9 cellular contexts compared by ENCODE assay signal in the genomic region with DNA sequence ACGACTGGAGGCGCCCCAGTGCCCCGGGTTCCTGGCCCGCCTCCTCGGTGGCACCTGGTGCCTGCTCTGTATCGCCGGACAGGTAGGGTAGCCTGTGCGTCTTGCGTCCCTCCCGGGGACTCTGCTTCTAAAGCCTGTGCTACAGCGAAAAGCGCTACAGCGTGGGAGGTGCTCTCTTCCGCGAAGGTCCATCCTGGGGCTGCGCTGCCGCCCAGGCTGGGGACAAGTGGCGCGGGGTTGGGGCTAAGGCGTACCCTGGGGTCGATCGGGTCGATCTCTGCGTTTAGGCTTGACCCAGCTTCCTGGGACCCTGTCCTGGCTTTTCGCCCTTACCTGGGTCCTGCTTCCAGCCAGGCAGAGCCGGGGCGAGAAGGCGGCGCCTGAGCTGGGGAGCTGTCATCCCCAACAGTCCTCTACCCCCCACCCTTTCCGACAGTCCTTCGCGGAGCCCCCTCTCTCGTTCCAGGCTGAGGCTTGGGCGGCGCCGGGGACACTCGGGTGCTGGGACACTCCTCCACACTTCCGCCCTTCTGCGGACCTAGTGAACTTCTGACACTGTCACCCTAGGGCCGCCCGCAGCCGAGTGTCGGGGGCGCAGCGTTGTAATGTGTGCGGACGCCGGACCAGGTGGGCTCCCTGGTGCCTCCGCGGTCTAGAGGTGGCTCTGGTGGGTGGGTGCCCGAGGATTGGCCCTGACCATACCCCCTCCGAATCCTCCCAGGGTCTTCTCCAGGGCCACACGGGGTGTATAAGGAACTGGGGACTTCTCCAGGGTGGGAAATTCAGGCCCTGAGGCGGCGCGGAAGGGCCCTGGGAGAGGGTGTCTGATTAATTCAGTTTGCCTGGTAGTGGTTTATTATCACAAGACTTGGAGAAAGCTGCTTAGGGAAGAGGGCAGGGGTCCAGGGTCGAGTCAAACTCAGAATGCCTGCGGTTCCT.
A peak's percentile ranks its signal among the peaks of the same experiment; 100 is the strongest.
DNase-seq lines count a peak whose midpoint lies in the region; ATAC-seq and TF ChIP-seq lines count a peak whose summit lies in the region.
"Had no signal": no experiment of that assay in that cellular context is flagged by ENCODE, and none has a peak within 500 bp of the region (broad histone marks: within the 10 kb centered on the region; RNA-seq: fewer than 3 reads in every experiment).

No MANE protein-coding gene starts in this region.

- H3K27me3 ChIP-seq in esophagus muscularis mucosa (peaks cover 0 to 18% (median 0%) of the 10 kb centered on the region in 4 donors), testis (no peaks in the 10 kb centered on the region)

- no peak for ATAC-seq in HG03354 (IDR thresholded peaks at IDR 0.05; ENCODE audit: poor library complexity, severe bottlenecking, unreplicated experiment)
- ATAC-seq in GM21390 (IDR thresholded peaks at IDR 0.05; ENCODE audit: unreplicated experiment) = no peak

- H3K27ac Mint-ChIP-seq in mesothelial cell of epicardium = no peak overlapping the region

- H3K4me1 ChIP-seq in esophagus muscularis mucosa (peaks cover 5 to 32% (median 19%) of the 10 kb centered on the region in 4 donors), testis (peaks cover 10% of the 10 kb centered on the region)

- no peaks in the 10 kb centered on the region for H3K9me3 Mint-ChIP-seq in mesothelial cell of epicardium

- WGBS in esophagus muscularis mucosa = 11% methylated on average over 13 of the region's 58 CpGs
- 2 to 6% methylated on average over 36 to 47 of the region's 58 CpGs for WGBS in testis, 2 donors

- H3K27me3 Mint-ChIP-seq in mesothelial cell of epicardium (ENCODE audit: low read depth) = peaks cover 72% of the 10 kb centered on the region

- H3K36me3 ChIP-seq in esophagus muscularis mucosa (no peaks in the 10 kb centered on the region), testis (ENCODE audit: low read depth, missing control alignments) (no peaks in the 10 kb centered on the region)
- H3K36me3 ChIP-seq: brain microvascular endothelial cell had no signal

- H3K4me3 ChIP-seq in esophagus muscularis mucosa = peak overlapping the region; percentile 73 to 83 (median 80)
- H3K4me3 ChIP-seq in testis = peak overlapping the region; percentile 13 to 57

- TF ChIP-seq CTCF in esophagus muscularis mucosa (IDR thresholded peaks at IDR 0.05) (no peak), mesothelial cell of epicardium (IDR thresholded peaks at IDR 0.05; ENCODE audit: unreplicated experiment) (no peak), testis (IDR thresholded peaks at IDR 0.05) (no peak)

- TF ChIP-seq POLR2A in esophagus muscularis mucosa (IDR thresholded peaks at IDR 0.05; ENCODE audit: low read depth) (no peak), testis (IDR thresholded peaks at IDR 0.05) (no peak)

- peaks cover 21% of the 10 kb centered on the region for H3K4me1 Mint-ChIP-seq in mesothelial cell of epicardium

- H3K27ac ChIP-seq in esophagus muscularis mucosa (replicated peaks in 1 of 4) (peak overlapping the region; percentile 91 to 96 (median 92)), testis (peak overlapping the region in 1 of 2 donors; percentile 10)
- H3K27ac ChIP-seq: brain microvascular endothelial cell had no signal

- no peak for TF ChIP-seq EP300 in esophagus muscularis mucosa (IDR thresholded peaks at IDR 0.05)

- intact Hi-C loops in esophagus muscularis mucosa (cut with DNase I) = loop anchor here (5.0 kb wide), 1 partner anchor 300 kb away; no protein-coding TSS in a partner anchor
- intact Hi-C loops in testis (cut with DNase I; ENCODE audit: low total_unique reads) = no loop called here

- H3K36me3 Mint-ChIP-seq in mesothelial cell of epicardium = peaks cover 2% of the 10 kb centered on the region

- H3K4me3 Mint-ChIP-seq in mesothelial cell of epicardium = peak overlapping the region; percentile 72

- H3K9me3 ChIP-seq in esophagus muscularis mucosa (no peaks in the 10 kb centered on the region), testis (no peaks in the 10 kb centered on the region)

- peak; percentile 63 for DNase-seq in NCI-H146 (lab: John Stamatoyannopoulos, UW)
- DNase-seq in esophagus muscularis mucosa (ENCODE audit: extremely low spot score) = no peak
- DNase-seq in mesothelial cell of epicardium (ENCODE audit: low spot score in 2 of 2, unreplicated experiment in 2 of 2) = no peak
- no peak for DNase-seq in testis
- no peak for DNase-seq in T-helper 9 cell
- DNase-seq: brain microvascular endothelial cell, NCI-H446 treated with DMSO at 0.1 percent for 48 hours had no signal
